In the genomic region with DNA sequence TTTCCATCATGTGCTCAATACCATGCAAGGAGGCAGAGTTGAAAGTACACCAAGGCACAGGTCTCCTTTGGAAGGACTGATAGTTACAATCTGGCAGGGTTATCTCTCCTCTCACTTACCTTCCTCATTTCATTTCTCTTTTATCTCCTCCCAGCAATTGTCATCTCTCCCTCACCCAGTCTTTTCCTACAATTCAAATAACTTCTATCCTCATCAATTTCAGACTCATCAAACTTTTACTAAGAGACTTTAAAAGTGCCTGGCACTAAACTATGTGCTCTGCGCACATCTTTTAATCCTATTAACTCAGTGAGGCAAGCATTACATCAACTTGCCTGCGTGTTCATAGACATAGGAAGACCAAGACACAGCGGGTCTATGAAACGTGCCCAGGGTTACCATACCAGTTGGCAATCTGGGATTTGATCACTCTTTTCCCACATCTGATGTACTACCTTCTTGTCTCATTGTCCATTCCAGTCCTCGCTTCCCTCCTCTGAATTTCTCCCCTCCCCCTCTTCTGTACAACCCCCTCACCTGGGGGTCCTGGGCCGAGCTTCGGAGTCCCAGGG, we compare ENCODE assay signal across 6 cellular contexts. TPM values are rescaled to one million over a fixed set of nuclear protein-coding genes. Genes with fewer than 3 reads are reported as not detected.
DNase-seq lines count a peak whose midpoint lies in the region; TF ChIP-seq lines count a peak whose summit lies in the region.

No MANE protein-coding gene starts in this region.

- intact Hi-C loops in stomach (cut with DNase I; ENCODE audit: low total_unique reads), result no loop called here

- H3K4me3 ChIP-seq in OCI-LY1 (ENCODE audit: low read depth, low read length, poor library complexity, severe bottlenecking), result peak overlapping the region; percentile 82
- peak overlapping the region; percentile 73 to 90 (median 88) for H3K4me3 ChIP-seq in stomach

- no peak overlapping the region for H2AFZ ChIP-seq in OCI-LY1 (ENCODE audit: low read length)

- DNase-seq in D341Med (ENCODE audit: low spot score) (peak; percentile 61), fibroblast of gingiva (ENCODE audit: low read depth) (peak; percentile 57), stomach (no peak), putamen (ENCODE audit: low spot score) (no peak), NCI-H2107 treated with DMSO at 0.1 percent for 48 hours (lab: John Stamatoyannopoulos, UW; ENCODE audit: unreplicated experiment) (no peak)

- H3K27ac ChIP-seq in OCI-LY1 (ENCODE audit: low read depth, low read length, poor library complexity, severe bottlenecking), result peak overlapping the region; percentile 11
- H3K27ac ChIP-seq in stomach, result peak overlapping the region; percentile 89 to 100 (median 98)

- no peaks in the 10 kb centered on the region for H4K20me1 ChIP-seq in OCI-LY1 (ENCODE audit: insufficient read depth, low read length)

- H3F3A ChIP-seq in OCI-LY1 (ENCODE audit: insufficient read depth, low read length), result 0 out of 2 replicates have a peak, but pooled peaks cover 6% of the 10 kb centered on the region

- WGBS in stomach, 5 donors, result 4 to 10% (median 9%) methylated on average over 7 of the region's 7 CpGs

- peaks cover 14% of the 10 kb centered on the region; the same call in 1 of the 2 replicates for H3K79me2 ChIP-seq in OCI-LY1 (ENCODE audit: insufficient read depth, low read length)

- no peak for TF ChIP-seq POLR2A in stomach (IDR thresholded peaks at IDR 0.05)

- TF ChIP-seq EP300 in stomach (IDR thresholded peaks at IDR 0.05), result no peak

- no peaks in the 10 kb centered on the region for H3K9me2 ChIP-seq in OCI-LY1 (ENCODE audit: low read depth, low read length)

- TF ChIP-seq CTCF in OCI-LY1 (IDR thresholded peaks at IDR 0.05; ENCODE audit: low read length) (no peak), stomach (IDR thresholded peaks at IDR 0.05) (no peak)

- H3K9me3 ChIP-seq in OCI-LY1 (ENCODE audit: low read length), result no peaks in the 10 kb centered on the region
- no peaks in the 10 kb centered on the region for H3K9me3 ChIP-seq in stomach

- no peaks in the 10 kb centered on the region for H3K27me3 ChIP-seq in OCI-LY1 (ENCODE audit: insufficient read depth, low read length)
- no peaks in the 10 kb centered on the region for H3K27me3 ChIP-seq in stomach

- H3K36me3 ChIP-seq in OCI-LY1 (ENCODE audit: insufficient read depth, low read length) (peaks cover 39% of the 10 kb centered on the region), stomach (peaks cover 11 to 45% (median 35%) of the 10 kb centered on the region in 4 donors)

- H3K4me2 ChIP-seq in OCI-LY1 (ENCODE audit: low read length), result peak overlapping the region; percentile 81

- H3K9ac ChIP-seq in OCI-LY1 (ENCODE audit: low read length), result peak overlapping the region; percentile 92

- H3K4me1 ChIP-seq in OCI-LY1 (ENCODE audit: insufficient read depth, low read length, severe bottlenecking) (peaks cover 34% of the 10 kb centered on the region), stomach (peaks cover 12 to 41% (median 30%) of the 10 kb centered on the region in 4 donors)

RNA-seq across cellular contexts. Expression of gene VARS1, which starts 1.2 kb away (rescaled TPM):
- 10 to 100 TPM; 21.6 to 56.5 (median 24.1) TPM for total RNA-seq in stomach
- polyA plus RNA-seq in stomach, result 10 to 100 TPM; 11.0 to 31.8 (median 27.7) TPM

RNA-seq across cellular contexts. Expression of gene LSM2, which starts 12.4 kb away (rescaled TPM):
- total RNA-seq in stomach, result 10 to 100 TPM in 3 of 5 donors, 1 to 10 TPM in 1, not detected in 1; 6.7 to 34.5 (median 11.4) TPM
- 10 to 100 TPM; 45.2 to 55.8 (median 50.4) TPM for polyA plus RNA-seq in stomach

RNA-seq across cellular contexts. Expression of gene VWA7, which starts 17.3 kb away (rescaled TPM):
- total RNA-seq in stomach, result 10 to 100 TPM in 1 of 5 donors, 1 to 10 TPM in 3, not detected in 1; 4.2 to 18.3 (median 7.5) TPM
- polyA plus RNA-seq in stomach, result 1 to 10 TPM; 1.3 to 1.4 (median 1.4) TPM

RNA-seq across cellular contexts. Expression of gene HSPA1L, which starts 20.7 kb away (rescaled TPM):
- total RNA-seq in stomach, result 1 to 10 TPM in 2 of 5 donors, not detected in 3; 1.1 to 1.7 TPM
- polyA plus RNA-seq in stomach, result under 1 TPM; 0.46 to 0.98 (median 0.75) TPM

RNA-seq across cellular contexts. Expression of gene HSPA1A, which starts 21.0 kb away (rescaled TPM):
- 100 to 1,000 TPM in 3 of 5 donors, 10 to 100 TPM in 2; 68.8 to 124 (median 113) TPM for total RNA-seq in stomach
- 100 to 1,000 TPM in 1 of 3 donors, 10 to 100 TPM in 2; 51.1 to 107 (median 64.8) TPM for polyA plus RNA-seq in stomach

Comparison
In these comparisons a context has a peak if more than half of its experiments do, and no peak if none do; other contexts are left out.
1. DNase-seq: peak in D341Med (single experiment) and fibroblast of gingiva (single experiment); none in stomach (single experiment), putamen (single experiment) and NCI-H2107 treated with DMSO at 0.1 percent for 48 hours (single experiment).